Comparison of ENCODE assay signal across 23 cellular contexts in the genomic region with DNA sequence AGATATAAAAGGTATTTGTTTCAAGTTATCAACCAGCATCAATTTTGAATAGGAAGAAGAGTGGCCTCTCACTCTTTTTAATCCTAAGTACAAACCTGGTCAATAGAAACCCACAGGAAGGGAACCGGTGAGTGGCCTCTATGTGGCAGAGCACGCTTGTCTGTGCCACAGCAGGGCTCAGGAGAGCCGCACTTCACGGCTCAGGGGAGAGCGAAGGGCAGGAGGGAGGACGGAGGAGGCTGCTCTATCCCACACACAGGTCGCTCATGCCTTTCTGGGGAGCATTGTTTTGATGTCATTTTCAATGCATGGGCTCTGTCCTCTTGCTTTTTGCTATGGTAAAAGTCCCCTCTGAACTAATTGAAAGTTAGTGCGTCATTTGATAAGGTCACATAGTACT. TPM values are rescaled to one million over a fixed set of nuclear protein-coding genes. Genes with fewer than 3 reads are reported as not detected.
DNase-seq lines count a peak whose midpoint lies in the region; ATAC-seq and TF ChIP-seq lines count a peak whose summit lies in the region.
"Had no signal": no experiment of that assay in that cellular context is flagged by ENCODE, and none has a peak within 500 bp of the region (broad histone marks: within the 10 kb centered on the region; RNA-seq: fewer than 3 reads in every experiment).

No MANE protein-coding gene starts in this region.

- H3K27me3 ChIP-seq in Caco-2 (replicated peaks; ENCODE audit: control insufficient read depth, insufficient read depth, low read length) (no peaks in the 10 kb centered on the region), gastrocnemius medialis (no peaks in the 10 kb centered on the region)
- H3K27me3 ChIP-seq: BLaER1 treated with 17β-estradiol and CSF1 and Interleukin-3, amounts not matched to agents 10 nM and 100 nM; MG63 had no signal

- H3K36me3 Mint-ChIP-seq in Caco-2 (ENCODE audit: insufficient read depth, unreplicated experiment) (peaks cover 64% of the 10 kb centered on the region), HFFc6 (ENCODE audit: low read depth) (peaks cover 27% of the 10 kb centered on the region)
- H3K36me3 Mint-ChIP-seq: CD4-positive, alpha-beta memory T cell had no signal

- TF ChIP-seq POLR2A in gastrocnemius medialis (IDR thresholded peaks at IDR 0.05), result no peak

- H3K27me3 Mint-ChIP-seq in Caco-2 (ENCODE audit: insufficient read depth, unreplicated experiment), result no peaks in the 10 kb centered on the region
- H3K27me3 Mint-ChIP-seq in HFFc6 (ENCODE audit: insufficient read depth), result no peaks in the 10 kb centered on the region; the same call in 1 of the 2 replicates

- H3K27ac Mint-ChIP-seq in Caco-2 (ENCODE audit: unreplicated experiment) (peak overlapping the region; percentile 31), HFFc6 (no peak overlapping the region)
- H3K27ac Mint-ChIP-seq: CD4-positive, alpha-beta memory T cell had no signal

- in situ Hi-C loops in gastrocnemius medialis (cut with MboI; ENCODE audit: low sequenced_read_pairs in 4 of 4), result no loop called here

- CTCF ChIA-PET in Caco-2 (lab: Charles Lee), result no interaction called here

- DNase-seq in Caco-2, result no peak
- DNase-seq in Right ventricle myocardium superior, result no peak
- peak; percentile 74 for DNase-seq in left kidney (ENCODE audit: low read depth, low spot score)
- DNase-seq in sciatic nerve (ENCODE audit: low spot score), result no peak
- no peak for DNase-seq in gastrocnemius medialis
- DNase-seq in SW 1271 (lab: John Stamatoyannopoulos, UW), result no peak
- no peak for DNase-seq in activated CD4-positive, alpha-beta T cell treated with anti-CD3 and anti-CD28 coated beads, Interleukin-2, amount 50 U/mL, for 48 hours
- no peak for DNase-seq in HFFc6
- DNase-seq: 8988T; CD4-positive, alpha-beta memory T cell; DND-41; GOT3; HCEC 1CT; MG63; NCI-H1417; NCI-H1694 treated with DMSO at 0.1 percent for 48 hours; NCI-H2081 treated with DMSO at 0.1 percent for 48 hours; NCI-H2171 treated with DMSO at 0.1 percent for 48 hours; NCI-H526; OCI-M1; SHP77 had no signal

- no peak overlapping the region for H3K27ac ChIP-seq in gastrocnemius medialis
- H3K27ac ChIP-seq: BLaER1 treated with 17β-estradiol and CSF1 and Interleukin-3, amounts not matched to agents 10 nM and 100 nM had no signal

- H3K4me1 ChIP-seq in Caco-2 (peaks cover 51% of the 10 kb centered on the region), gastrocnemius medialis (no peaks in the 10 kb centered on the region)
- H3K4me1 ChIP-seq: BLaER1 treated with 17β-estradiol and CSF1 and Interleukin-3, amounts not matched to agents 10 nM and 100 nM had no signal

- H3K36me3 ChIP-seq in Caco-2 (ENCODE audit: control insufficient read depth, insufficient read depth, low read length) (no peaks in the 10 kb centered on the region), gastrocnemius medialis (no peaks in the 10 kb centered on the region)
- H3K36me3 ChIP-seq: BLaER1 treated with 17β-estradiol and CSF1 and Interleukin-3, amounts not matched to agents 10 nM and 100 nM; MG63 had no signal

- H3K4me3 ChIP-seq in Caco-2 (ENCODE audit: low read depth, low read length) (no peak overlapping the region), gastrocnemius medialis (no peak overlapping the region)
- H3K4me3 ChIP-seq: BLaER1 treated with 17β-estradiol and CSF1 and Interleukin-3, amounts not matched to agents 10 nM and 100 nM; GM12878; MG63 had no signal

- H3K4me1 Mint-ChIP-seq in Caco-2 (ENCODE audit: low read depth, unreplicated experiment), result peaks cover 48% of the 10 kb centered on the region
- H3K4me1 Mint-ChIP-seq in HFFc6 (ENCODE audit: low read depth), result peaks cover 15% of the 10 kb centered on the region
- H3K4me1 Mint-ChIP-seq: CD4-positive, alpha-beta memory T cell had no signal

- intact Hi-C loops in Caco-2 (cut with micrococcal nuclease; ENCODE audit: unreplicated experiment) (no loop called here), Right ventricle myocardium superior (cut with DNase I) (no loop called here), sciatic nerve (cut with DNase I) (no loop called here), gastrocnemius medialis (cut with DNase I; ENCODE audit: low total_unique reads) (no loop called here)

- no peaks in the 10 kb centered on the region for H3K9me3 ChIP-seq in Caco-2
- H3K9me3 ChIP-seq in gastrocnemius medialis, result no peaks in the 10 kb centered on the region
- H3K9me3 ChIP-seq: MG63 had no signal

- H3K9me3 Mint-ChIP-seq in Caco-2 (ENCODE audit: unreplicated experiment) (no peaks in the 10 kb centered on the region), HFFc6 (peaks cover 4% of the 10 kb centered on the region; the same call in 1 of the 2 replicates)

- H3K4me3 Mint-ChIP-seq in Caco-2 (ENCODE audit: unreplicated experiment), result no peak overlapping the region
- H3K4me3 Mint-ChIP-seq in HFFc6, result no peak overlapping the region
- H3K4me3 Mint-ChIP-seq: CD4-positive, alpha-beta memory T cell had no signal

- TF ChIP-seq CTCF in Caco-2 (IDR thresholded peaks at IDR 0.05; ENCODE audit: insufficient read depth in 1 of 2, low read depth in 1 of 2, low read length in 1 of 2, severe bottlenecking in 1 of 2, unreplicated experiment in 1 of 2), result no peak
- TF ChIP-seq CTCF in gastrocnemius medialis (IDR thresholded peaks at IDR 0.05 in 4 of 5, conservative IDR thresholded peaks at IDR 0.05 in 1 of 5), result no peak
- TF ChIP-seq CTCF in HFFc6 (IDR thresholded peaks at IDR 0.05), result no peak

- ATAC-seq in Right ventricle myocardium superior (ENCODE audit: poor library complexity) (peak; percentile 14), sciatic nerve (peak; percentile 30), gastrocnemius medialis (no peak)
- ATAC-seq: GM12878 had no signal

- POLR2A ChIA-PET in Caco-2 (lab: Charles Lee), result no interaction called here

- no TSS peak for BruUV-seq in Caco-2 (replicated peaks; lab: Mats Ljungman, UMichigan)

RNA-seq across cellular contexts. Expression of a gene that starts 57.2 kb away (rescaled TPM):
- total RNA-seq in Caco-2 (2022) (63.4 and 66.4 TPM in 2 replicates), Right ventricle myocardium superior (30.2 TPM), sciatic nerve (25.9 TPM), gastrocnemius medialis (1 to 10 TPM in 2 of 4 donors, under 1 TPM in 2; 0.51 to 1.5 (median 1.0) TPM)
- 10 to 100 TPM in 1 of 6 experiments, 1 to 10 TPM in 5; 5.9 to 10.1 (median 8.7) TPM for total RNA-seq in HFFc6 (2021; fragmentation: NEBNext Ultra II Directional; extraction: Animal tissue kit (Norgen Biotek cat#: 25700))
- total RNA-seq: CD4-positive, alpha-beta memory T cell had no signal

Comparison
In these comparisons a context has a peak if more than half of its experiments do, and no peak if none do; other contexts are left out.
1. ATAC-seq: peak in Right ventricle myocardium superior (single experiment) and sciatic nerve (single experiment); none in gastrocnemius medialis (0 of 2).